In genomic region chr9:136133191-136133958, GRCh38 we compare ENCODE assay signal across 8 cellular contexts. TPM values are rescaled to one million over a fixed set of nuclear protein-coding genes. Genes with fewer than 3 reads are reported as not detected.
DNase-seq lines count a peak whose midpoint lies in the region; ATAC-seq and TF ChIP-seq lines count a peak whose summit lies in the region.

No MANE protein-coding gene starts in this region.

- H3K9ac ChIP-seq in neuronal stem cell (ENCODE audit: low read depth, low read length, poor library complexity), result peak overlapping the region; percentile 77

- peak overlapping the region; percentile 73 for H3K4me2 ChIP-seq in neuronal stem cell (ENCODE audit: insufficient read depth, low read length, poor library complexity, severe bottlenecking)

- H3K4ac ChIP-seq in neuronal stem cell (ENCODE audit: low read length), result no peak overlapping the region

- DNase-seq in stimulated activated CD4-positive, alpha-beta T cell treated with anti-CD3 and anti-CD28 coated beads, Interleukin-15, amount 100 ng/mL, for 24 hours, result peak; percentile 37
- DNase-seq in stimulated activated CD4-positive, alpha-beta T cell treated with anti-CD3 and anti-CD28 coated beads, Interleukin-4, amount 100 ng/mL, for 4 hours, result no peak
- no peak for DNase-seq in fibroblast of mammary gland (ENCODE audit: low read depth)
- DNase-seq in neuronal stem cell (ENCODE audit: low spot score), result peak; percentile 70
- no peak for DNase-seq in effector CD4-positive, alpha-beta T cell
- DNase-seq in T-helper 2 cell treated with Interferon-gamma antibody and Interleukin-4, amounts not matched to agents 5 μg/mL and 100 μg/mL, for 36 hours (ENCODE audit: low spot score), result no peak

- H4K8ac ChIP-seq in neuronal stem cell (ENCODE audit: low read depth, low read length), result peak overlapping the region; percentile 43

- no peaks in the 10 kb centered on the region for H3K4me1 Mint-ChIP-seq in T-helper 2 cell treated with Interferon-gamma antibody and Interleukin-4, amounts not matched to agents 5 μg/mL and 100 μg/mL, for 36 hours (ENCODE audit: low read depth)

- no peak overlapping the region for H3K27ac Mint-ChIP-seq in T-helper 2 cell treated with Interferon-gamma antibody and Interleukin-4, amounts not matched to agents 5 μg/mL and 100 μg/mL, for 36 hours

- ATAC-seq in SK-N-SH treated with all-trans-retinoic acid at 6 μM for 48 hours, result peak; percentile 72
- no peak for ATAC-seq in HG03439 (IDR thresholded peaks at IDR 0.05; ENCODE audit: unreplicated experiment)

- peak overlapping the region; percentile 76 for H2AK5ac ChIP-seq in neuronal stem cell (ENCODE audit: low read depth, low read length)

- no peaks in the 10 kb centered on the region for H3K36me3 Mint-ChIP-seq in T-helper 2 cell treated with Interferon-gamma antibody and Interleukin-4, amounts not matched to agents 5 μg/mL and 100 μg/mL, for 36 hours (ENCODE audit: low read depth)

- H3K9me3 ChIP-seq in neuronal stem cell (replicated peaks in 1 of 2; ENCODE audit: control insufficient read depth in 2 of 2, insufficient read depth in 1 of 2, low read depth in 1 of 2, low read length in 2 of 2), result no peaks in the 10 kb centered on the region

- H4K91ac ChIP-seq in neuronal stem cell (ENCODE audit: low read depth, low read length, poor library complexity), result no peak overlapping the region

- peak overlapping the region; percentile 31 for H2BK120ac ChIP-seq in neuronal stem cell (ENCODE audit: low read depth, low read length)

- H2BK5ac ChIP-seq in neuronal stem cell (ENCODE audit: low read length), result peak overlapping the region; percentile 53

- peaks cover 18% of the 10 kb centered on the region for H3K27me3 Mint-ChIP-seq in T-helper 2 cell treated with Interferon-gamma antibody and Interleukin-4, amounts not matched to agents 5 μg/mL and 100 μg/mL, for 36 hours (ENCODE audit: low read depth)

- peak overlapping the region; percentile 25 for H3K23ac ChIP-seq in neuronal stem cell (ENCODE audit: low read depth, low read length, poor library complexity)

- peaks cover 6 to 8% of the 10 kb centered on the region in 2 donors for H3K4me1 ChIP-seq in neuronal stem cell (ENCODE audit: control insufficient read depth in 2 of 2, insufficient read depth in 1 of 2, low read depth in 1 of 2, low read length in 2 of 2)

- no peaks in the 10 kb centered on the region for H3K9me3 Mint-ChIP-seq in T-helper 2 cell treated with Interferon-gamma antibody and Interleukin-4, amounts not matched to agents 5 μg/mL and 100 μg/mL, for 36 hours

- peak; percentile 12 for TF ChIP-seq CTCF in fibroblast of mammary gland (conservative IDR thresholded peaks at IDR 0.05; ENCODE audit: control insufficient read depth, insufficient read depth, low read depth, low read length)

- H2BK15ac ChIP-seq in neuronal stem cell (ENCODE audit: low read length), result peak overlapping the region; percentile 98

- peak overlapping the region; percentile 86 for H2AFZ ChIP-seq in neuronal stem cell (ENCODE audit: low read length)

- peak overlapping the region; percentile 56 for H3K14ac ChIP-seq in neuronal stem cell (ENCODE audit: low read length)

- peaks cover 3 to 89% (median 35%) of the 10 kb centered on the region in 3 experiments for H3K27me3 ChIP-seq in neuronal stem cell (ENCODE audit: control insufficient read depth in 3 of 3, insufficient read depth in 3 of 3, low read depth in 1 of 3, low read length in 3 of 3)

- WGBS in neuronal stem cell (ENCODE audit: extremely low coverage in 2 of 2, insufficient read length in 2 of 2, insufficient replicate concordance in 1 of 2), 2 donors, result no CpG with 5 or more reads among the region's 69 CpGs

- peaks cover 4% of the 10 kb centered on the region for H3K79me1 ChIP-seq in neuronal stem cell (ENCODE audit: low read depth, low read length)

- peak overlapping the region; percentile 73 for H2BK12ac ChIP-seq in neuronal stem cell (ENCODE audit: low read length)

- H3K36me3 ChIP-seq in neuronal stem cell (replicated peaks in 1 of 2; ENCODE audit: control insufficient read depth in 2 of 2, insufficient read depth in 2 of 2, low read length in 2 of 2), result no peaks in the 10 kb centered on the region

- H3K4me3 ChIP-seq in fibroblast of mammary gland (ENCODE audit: control insufficient read depth, low read depth, low read length), result peak overlapping the region; percentile 6
- H3K4me3 ChIP-seq in neuronal stem cell (ENCODE audit: low read length in 2 of 2), result peak overlapping the region in 1 of 2 donors; percentile 70

- H3K4me3 Mint-ChIP-seq in T-helper 2 cell treated with Interferon-gamma antibody and Interleukin-4, amounts not matched to agents 5 μg/mL and 100 μg/mL, for 36 hours, result no peak overlapping the region

- no peak overlapping the region for H3K27ac ChIP-seq in neuronal stem cell (replicated peaks; ENCODE audit: low read length)

- H3K18ac ChIP-seq in neuronal stem cell (ENCODE audit: low read length), result peak overlapping the region; percentile 96

TF ChIP-seq in SK-N-SH treated with all-trans-retinoic acid at 6 μM for 48 hours, 23 proteins besides CTCF, POLR2A, EP300 and RAD21:
- TF ChIP-seq POU6F1 (CRISPR knock-in tag; IDR thresholded peaks at IDR 0.05; ENCODE audit: borderline replicate concordance, low read depth), result no peak
- no peak for TF ChIP-seq GLIS3 (CRISPR knock-in tag; IDR thresholded peaks at IDR 0.05)
- TF ChIP-seq ZNF8 (CRISPR knock-in tag; IDR thresholded peaks at IDR 0.05), result no peak
- no peak for TF ChIP-seq OSR1 (CRISPR knock-in tag; IDR thresholded peaks at IDR 0.05)
- TF ChIP-seq ZFP30 (CRISPR knock-in tag; IDR thresholded peaks at IDR 0.05), result no peak
- no peak for TF ChIP-seq CREB5 (CRISPR knock-in tag; IDR thresholded peaks at IDR 0.05; ENCODE audit: low read depth)
- no peak for TF ChIP-seq ZNF70 (CRISPR knock-in tag; IDR thresholded peaks at IDR 0.05)
- TF ChIP-seq BACH2 (CRISPR knock-in tag; IDR thresholded peaks at IDR 0.05; ENCODE audit: borderline replicate concordance), result no peak
- TF ChIP-seq TOX (CRISPR knock-in tag; IDR thresholded peaks at IDR 0.05; ENCODE audit: borderline replicate concordance), result no peak
- no peak for TF ChIP-seq ZNF565 (CRISPR knock-in tag; conservative IDR thresholded peaks at IDR 0.05; ENCODE audit: low read depth)
- no peak for TF ChIP-seq ISL1 (CRISPR knock-in tag; IDR thresholded peaks at IDR 0.05)
- no peak for TF ChIP-seq TCF4 (CRISPR knock-in tag; IDR thresholded peaks at IDR 0.05; ENCODE audit: borderline replicate concordance)

RNA-seq across cellular contexts. Expression of gene TMEM250, which starts 14.7 kb away (rescaled TPM):
- polyA plus RNA-seq in neuronal stem cell (2013, experiment 1 of 2), result 23.6 TPM
- 22.7 TPM for polyA plus RNA-seq in neuronal stem cell (2013, experiment 2 of 2)

RNA-seq across cellular contexts. Expression of gene NACC2, which starts 38.3 kb away (rescaled TPM):
- 4.9 TPM for polyA plus RNA-seq in neuronal stem cell (2013, experiment 1 of 2)
- 5.0 TPM for polyA plus RNA-seq in neuronal stem cell (2013, experiment 2 of 2)

Comparison
In these comparisons a context has a peak if more than half of its experiments do, and no peak if none do; other contexts are left out.
1. DNase-seq: peak in stimulated activated CD4-positive, alpha-beta T cell treated with anti-CD3 and anti-CD28 coated beads, Interleukin-15, amount 100 ng/mL, for 24 hours (single experiment) and neuronal stem cell (single experiment); none in stimulated activated CD4-positive, alpha-beta T cell treated with anti-CD3 and anti-CD28 coated beads, Interleukin-4, amount 100 ng/mL, for 4 hours (0 of 2), fibroblast of mammary gland (single experiment), effector CD4-positive, alpha-beta T cell (single experiment) and T-helper 2 cell treated with Interferon-gamma antibody and Interleukin-4, amounts not matched to agents 5 μg/mL and 100 μg/mL, for 36 hours (single experiment).